In genomic region chr16:5007256-5007655, GRCh38 we compare ENCODE assay signal across 18 cellular contexts. TPM values are rescaled to one million over a fixed set of nuclear protein-coding genes. Genes with fewer than 3 reads are reported as not detected.
DNase-seq lines count a peak whose midpoint lies in the region; ATAC-seq, FAIRE-seq and TF ChIP-seq lines count a peak whose summit lies in the region.
"Had no signal": no experiment of that assay in that cellular context is flagged by ENCODE, and none has a peak within 500 bp of the region (broad histone marks: within the 10 kb centered on the region; RNA-seq: fewer than 3 reads in every experiment).

No MANE protein-coding gene starts in this region.

- TF ChIP-seq RAD21 in H1 (IDR thresholded peaks at IDR 0.05 in 1 of 2, conservative IDR thresholded peaks at IDR 0.05 in 1 of 2; ENCODE audit: low read depth in 2 of 2, low read length in 2 of 2): no peak

- H3K4me1 ChIP-seq in H1 (replicated peaks in 1 of 4; ENCODE audit: control insufficient read depth in 3 of 4, insufficient read depth in 4 of 4, low read length in 3 of 4) (peaks cover 0 to 3% (median 0%) of the 10 kb centered on the region in 4 experiments; a peak in 2 of 7 replicates), osteoblast (ENCODE audit: insufficient read depth, low read length) (no peaks in the 10 kb centered on the region)

- WGBS in H1 (ENCODE audit: extremely low coverage in 1 of 2, insufficient coverage in 1 of 2, insufficient read length in 1 of 2, insufficient replicate concordance in 2 of 2, low coverage in 1 of 2, low lambda C conversion rate in 2 of 2, missing lambda C conversion rate in 1 of 2), 2 experiments: 93% methylated on average over 9 of the region's 10 CpGs; no CpG with 5 or more reads in 1 of the 2 experiments

- H3K79me2 ChIP-seq in H1 (ENCODE audit: control insufficient read depth in 1 of 2, insufficient read depth in 2 of 2, low read length in 2 of 2): no peaks in the 10 kb centered on the region
- no peaks in the 10 kb centered on the region for H3K79me2 ChIP-seq in osteoblast (ENCODE audit: insufficient read depth, low read length)

- no peak overlapping the region for H3K56ac ChIP-seq in H1 (replicated peaks; ENCODE audit: insufficient read length, low read depth, low read length)

- no peak overlapping the region for H4K8ac ChIP-seq in H1 (ENCODE audit: extremely low read depth, insufficient read depth, low read length)

- intact Hi-C loops in left ventricle myocardium superior (cut with micrococcal nuclease) (no loop called here), Right ventricle myocardium superior (cut with DNase I) (no loop called here)

- DNase-seq in left ventricle myocardium superior (peak; percentile 7), Right ventricle myocardium superior (no peak), H1 (ENCODE audit: low read depth in 1 of 2, low spot score in 2 of 2) (no peak), osteoblast (ENCODE audit: insufficient read length, low spot score, missing footprints) (peak; percentile 38), nephron progenitor cell (no peak), GOT3 (lab: John Stamatoyannopoulos, UW) (no peak)
- no peak for DNase-seq in effector CD8-positive, alpha-beta T cell (lab: John Stamatoyannopoulos, UW)
- DNase-seq: CD8-positive, alpha-beta T cell; COR-L47; DND-41; GDM1; H9 had no signal

- H3K27ac ChIP-seq in H1 (ENCODE audit: low read depth, low read length): no peak overlapping the region
- no peak overlapping the region for H3K27ac ChIP-seq in osteoblast (ENCODE audit: low read depth, low read length)
- H3K27ac ChIP-seq: 22Rv1 had no signal

- H3K4me1 Mint-ChIP-seq in nephron progenitor cell: peaks cover 24% of the 10 kb centered on the region
- H3K4me1 Mint-ChIP-seq: CD14-positive monocyte had no signal

- H3K27me3 ChIP-seq in H1 (replicated peaks in 1 of 4; ENCODE audit: control insufficient read depth in 3 of 4, extremely low read depth in 1 of 4, insufficient read depth in 3 of 4, low read length in 3 of 4) (no peaks in the 10 kb centered on the region), osteoblast (ENCODE audit: insufficient read depth, low read length) (no peaks in the 10 kb centered on the region)

- H3K27ac Mint-ChIP-seq in nephron progenitor cell: no peak overlapping the region
- H3K27ac Mint-ChIP-seq: CD14-positive monocyte; CD8-positive, alpha-beta T cell; H9 had no signal

- ATAC-seq in left ventricle myocardium superior: no peak
- no peak for ATAC-seq in Right ventricle myocardium superior (ENCODE audit: poor library complexity)
- ATAC-seq: CD8-positive, alpha-beta T cell had no signal

- H3K9me3 Mint-ChIP-seq in nephron progenitor cell: no peaks in the 10 kb centered on the region
- H3K9me3 Mint-ChIP-seq: CD14-positive monocyte; CD8-positive, alpha-beta T cell had no signal

- no peak overlapping the region for H3K4me3 Mint-ChIP-seq in nephron progenitor cell
- H3K4me3 Mint-ChIP-seq: CD14-positive monocyte; CD8-positive, alpha-beta T cell; H9 had no signal

- no peak overlapping the region for H3K18ac ChIP-seq in H1 (ENCODE audit: extremely low read depth, low read length)

- H4K91ac ChIP-seq in H1 (replicated peaks; ENCODE audit: insufficient read length, low read length): peak overlapping the region; percentile 40

- H3K14ac ChIP-seq in H1 (ENCODE audit: insufficient read length): no peak overlapping the region

- H4K5ac ChIP-seq in H1 (ENCODE audit: insufficient read length, low read depth, low read length): no peak overlapping the region

- H3K79me1 ChIP-seq in H1 (ENCODE audit: low read depth, low read length): no peaks in the 10 kb centered on the region; the same call in 1 of the 2 replicates

- H2BK20ac ChIP-seq in H1 (ENCODE audit: low read length): peak overlapping the region; percentile 34; the same call in 1 of the 2 replicates

- no peak for TF ChIP-seq EP300 in H1 (IDR thresholded peaks at IDR 0.05; ENCODE audit: borderline replicate concordance in 1 of 2, low read depth in 2 of 2, low read length in 2 of 2)

- POLR2A ChIA-PET in H1 (lab: Charles Lee; ENCODE audit: partially characterized antibody): no interaction called here

- CTCF ChIA-PET in H1 (lab: Charles Lee; ENCODE audit: partially characterized antibody): interaction anchor here (1.0 to 1.3 kb wide), 3 partner anchors 18 to 34 kb away, joined by 3 read pairs; no protein-coding TSS in a partner anchor

- H2AK5ac ChIP-seq in H1 (ENCODE audit: low read depth, low read length): no peak overlapping the region

- H3K27me3 Mint-ChIP-seq in nephron progenitor cell (ENCODE audit: low read depth, poor library complexity): peaks cover 34% of the 10 kb centered on the region

- H3K4me3 ChIP-seq in H1 (ENCODE audit: extremely low read depth in 1 of 4, insufficient read depth in 2 of 4, low read depth in 3 of 4, low read length in 4 of 4) (no peak overlapping the region), osteoblast (ENCODE audit: insufficient read depth, low read length) (no peak overlapping the region)

- no peak for TF ChIP-seq POLR2A in H1 (IDR thresholded peaks at IDR 0.05; ENCODE audit: control extremely low read depth in 1 of 2, low read depth in 2 of 2, low read length in 2 of 2)

- H4K20me1 ChIP-seq in H1 (replicated peaks in 1 of 2; ENCODE audit: control insufficient read depth in 1 of 2, insufficient read depth in 2 of 2, low read length in 2 of 2) (no peaks in the 10 kb centered on the region), osteoblast (ENCODE audit: insufficient read depth, low read length) (no peaks in the 10 kb centered on the region)

- no peaks in the 10 kb centered on the region for H3K36me3 Mint-ChIP-seq in nephron progenitor cell (ENCODE audit: low read depth)
- H3K36me3 Mint-ChIP-seq: CD14-positive monocyte; CD8-positive, alpha-beta T cell had no signal

- FAIRE-seq in H1 (lab: Jason Lieb, UNC): no peak
- FAIRE-seq: D721Med had no signal

- H3K4ac ChIP-seq in H1 (replicated peaks; ENCODE audit: insufficient read length, low read depth, low read length): no peak overlapping the region

- no peak overlapping the region for H2BK12ac ChIP-seq in H1 (ENCODE audit: low read depth, low read length)

- H3K23me2 ChIP-seq in H1 (ENCODE audit: low read depth, low read length): no peaks in the 10 kb centered on the region

- H3K9ac ChIP-seq in H1 (replicated peaks in 1 of 4; ENCODE audit: extremely low read depth in 1 of 4, low read depth in 3 of 4, low read length in 3 of 4): no peak overlapping the region

- H3K36me3 ChIP-seq in H1 (ENCODE audit: control insufficient read depth in 2 of 4, insufficient read depth in 4 of 4, low read length in 3 of 4) (no peaks in the 10 kb centered on the region), osteoblast (ENCODE audit: insufficient read depth, low read length) (no peaks in the 10 kb centered on the region)

- H3K23ac ChIP-seq in H1 (ENCODE audit: insufficient read length): no peak overlapping the region

- no peak overlapping the region for H2BK15ac ChIP-seq in H1 (ENCODE audit: low read length)

- TF ChIP-seq CTCF in H1 (IDR thresholded peaks at IDR 0.05; ENCODE audit: control extremely low read depth in 1 of 3, insufficient read depth in 1 of 3, low read depth in 1 of 3, low read length in 3 of 3) (no peak), osteoblast (IDR thresholded peaks at IDR 0.05; ENCODE audit: extremely low read depth, low read depth, low read length) (no peak), nephron progenitor cell (IDR thresholded peaks at IDR 0.05) (no peak)

- H3K4me2 ChIP-seq in H1 (ENCODE audit: insufficient read depth in 1 of 2, low read depth in 2 of 2, low read length in 2 of 2) (no peak overlapping the region), osteoblast (ENCODE audit: insufficient read depth, low read length) (no peak overlapping the region)

- H2AFZ ChIP-seq in H1 (ENCODE audit: low read length) (no peak overlapping the region), osteoblast (ENCODE audit: low read length) (no peak overlapping the region)

- no peak overlapping the region for H2BK120ac ChIP-seq in H1 (replicated peaks; ENCODE audit: low read depth, low read length)

- H2BK5ac ChIP-seq in H1 (ENCODE audit: low read depth, low read length): no peak overlapping the region

- H3K9me3 ChIP-seq in H1 (ENCODE audit: insufficient read depth in 2 of 2, low read depth in 1 of 2, low read length in 1 of 2) (no peaks in the 10 kb centered on the region), osteoblast (ENCODE audit: low read depth, low read length) (no peaks in the 10 kb centered on the region)

RNA-seq across cellular contexts. Expression of gene NAGPA, which starts 26.5 kb away (rescaled TPM):
- 6.1 TPM for total RNA-seq in left ventricle myocardium superior
- total RNA-seq in Right ventricle myocardium superior: 7.1 TPM
- total RNA-seq in H1 (2021; fragmentation: NEBNext Ultra II Directional; extraction: Animal tissue kit (Norgen Biotek cat#: 25700)): 13.2 and 13.6 TPM in 2 replicates
- 10.1 and 13.6 TPM in 2 replicates for polyA plus RNA-seq in H1 (2011; rRNA removed)
- polyA plus RNA-seq in H1 (2011; cell fraction: cytosol; rRNA removed): 11.1 TPM
- 22.2 TPM for polyA plus RNA-seq in H1 (2011; cell fraction: nucleus; rRNA removed)
- polyA plus RNA-seq in H1 (2012, experiment 1 of 2): 6.7 to 12.4 TPM (median 10.6 TPM) in 4 replicates
- 7.6 TPM for polyA plus RNA-seq in H1 (2012, experiment 2 of 2)
- 11.8 TPM for polyA plus RNA-seq in H1 (2013, experiment 1 of 2)
- 10.6 TPM for polyA plus RNA-seq in H1 (2013, experiment 2 of 2)
- polyA minus RNA-seq in H1 (2011; rRNA and poly(A)+ RNA removed): 6.0 and 7.2 TPM in 2 replicates
- 4.6 TPM for polyA minus RNA-seq in H1 (2011; cell fraction: cytosol; rRNA and poly(A)+ RNA removed)
- polyA minus RNA-seq in H1 (2011; cell fraction: nucleus; rRNA and poly(A)+ RNA removed): 10.6 TPM
- total RNA-seq in osteoblast: 29.8 and 40.2 TPM in 2 replicates

RNA-seq across cellular contexts. Expression of gene SEC14L5, which starts 49.1 kb away (rescaled TPM):
- total RNA-seq in left ventricle myocardium superior (31.4 TPM), Right ventricle myocardium superior (26.2 TPM), osteoblast (under 0.01 and 0.29 TPM in 2 replicates)
- 3.0 and 3.2 TPM in 2 replicates for total RNA-seq in H1 (2021; fragmentation: NEBNext Ultra II Directional; extraction: Animal tissue kit (Norgen Biotek cat#: 25700))
- polyA plus RNA-seq in H1 (2011; rRNA removed): 1.9 and 2.1 TPM in 2 replicates
- 2.1 TPM for polyA plus RNA-seq in H1 (2011; cell fraction: cytosol; rRNA removed)
- polyA plus RNA-seq in H1 (2011; cell fraction: nucleus; rRNA removed): 2.7 TPM
- 1.9 to 2.9 TPM (median 2.3 TPM) in 4 replicates for polyA plus RNA-seq in H1 (2012, experiment 1 of 2)
- polyA plus RNA-seq in H1 (2012, experiment 2 of 2): 1.6 TPM
- polyA plus RNA-seq in H1 (2013, experiment 1 of 2): 1.1 TPM
- 0.99 TPM for polyA plus RNA-seq in H1 (2013, experiment 2 of 2)
- 4.0 and 5.8 TPM in 2 replicates for polyA minus RNA-seq in H1 (2011; rRNA and poly(A)+ RNA removed)
- 1.7 TPM for polyA minus RNA-seq in H1 (2011; cell fraction: cytosol; rRNA and poly(A)+ RNA removed)
- polyA minus RNA-seq in H1 (2011; cell fraction: nucleus; rRNA and poly(A)+ RNA removed): 2.9 TPM
- total RNA-seq: CD8-positive, alpha-beta T cell; HT1080 had no signal
- polyA plus RNA-seq: BJ had no signal

RNA-seq across cellular contexts. Expression of gene C16orf89, which starts 58.5 kb away (rescaled TPM):
- 2.9 TPM for total RNA-seq in left ventricle myocardium superior
- total RNA-seq in Right ventricle myocardium superior: 6.1 TPM
- total RNA-seq in H1 (2021; fragmentation: NEBNext Ultra II Directional; extraction: Animal tissue kit (Norgen Biotek cat#: 25700)): 6.7 and 10.6 TPM in 2 replicates
- polyA plus RNA-seq in H1 (2011; rRNA removed): 9.9 and 11.0 TPM in 2 replicates
- polyA plus RNA-seq in H1 (2011; cell fraction: cytosol; rRNA removed): 11.4 TPM
- 6.9 TPM for polyA plus RNA-seq in H1 (2011; cell fraction: nucleus; rRNA removed)
- 4.8 to 10.2 TPM (median 9.6 TPM) in 4 replicates for polyA plus RNA-seq in H1 (2012, experiment 1 of 2)
- polyA plus RNA-seq in H1 (2012, experiment 2 of 2): 21.5 TPM
- polyA plus RNA-seq in H1 (2013, experiment 1 of 2): 10.1 TPM
- polyA plus RNA-seq in H1 (2013, experiment 2 of 2): 15.1 TPM
- polyA minus RNA-seq in H1 (2011; rRNA and poly(A)+ RNA removed): 5.7 and 7.5 TPM in 2 replicates
- 5.3 TPM for polyA minus RNA-seq in H1 (2011; cell fraction: cytosol; rRNA and poly(A)+ RNA removed)
- 7.6 TPM for polyA minus RNA-seq in H1 (2011; cell fraction: nucleus; rRNA and poly(A)+ RNA removed)
- 0.59 TPM in 1 of 2 replicates, not detected in the other for total RNA-seq in osteoblast
- total RNA-seq: A673; CD8-positive, alpha-beta T cell had no signal
- polyA plus RNA-seq: BJ, CD14-positive monocyte had no signal

Comparison
In these comparisons a context has a peak if more than half of its experiments do, and no peak if none do; other contexts are left out.
1. DNase-seq: peak in left ventricle myocardium superior (single experiment) and osteoblast (single experiment); none in Right ventricle myocardium superior (single experiment), H1 (0 of 2), nephron progenitor cell (single experiment), GOT3 (single experiment) and effector CD8-positive, alpha-beta T cell (single experiment).